In genomic region chr2:146226077-146226476, GRCh38 we compare ENCODE assay signal across 9 cellular contexts.
"Had no signal": no experiment of that assay in that cellular context is flagged by ENCODE, and none has a peak within 500 bp of the region (broad histone marks: within the 10 kb centered on the region; RNA-seq: fewer than 3 reads in every experiment).

No MANE protein-coding gene starts in this region.

- H3K9me3 Mint-ChIP-seq: GM23338, H9 had no signal

- DNase-seq: GM23248, GOT3, H7, H9, HCEC 1CT, HFFc6 had no signal

- H3K36me3 ChIP-seq: HAP-1 had no signal

- H3K9me3 ChIP-seq: HAP-1 had no signal

- H3K4me1 Mint-ChIP-seq: GM23338, H9 had no signal

- H3K4me3 Mint-ChIP-seq: GM23338, H9, HFFc6 had no signal

- H3K4me3 ChIP-seq: GM23248, GM23338, HAP-1 had no signal

- H3K4me2 ChIP-seq: GM23338 had no signal

- ATAC-seq: GM23338, HCT116 had no signal

- H2AFZ ChIP-seq: GM23338 had no signal

- H3K27ac ChIP-seq: GM23248 had no signal

- H3K27ac Mint-ChIP-seq: GM23338, H9, HFFc6 had no signal

- H3K9ac ChIP-seq: GM23248 had no signal
